Comparison of ENCODE assay signal across 23 cellular contexts in genomic region chr6:167980911-167981310, GRCh38. TPM values are rescaled to one million over a fixed set of nuclear protein-coding genes. Genes with fewer than 3 reads are reported as not detected.
"Had no signal": no experiment of that assay in that cellular context is flagged by ENCODE, and none has a peak within 500 bp of the region (broad histone marks: within the 10 kb centered on the region; RNA-seq: fewer than 3 reads in every experiment).

No MANE protein-coding gene starts in this region.

- H3K4me1 ChIP-seq: foreskin keratinocyte, lower lobe of right lung, psoas muscle, tibial artery had no signal

- ATAC-seq: foreskin keratinocyte; lower lobe of right lung; natural killer cell treated with Interleukin-12 subunit alpha and Interleukin-12 subunit beta and Interleukin-15 and Interleukin-18, amount 100 ng/mL, for 72 hours; psoas muscle; right cardiac atrium had no signal

- DNase-seq: activated CD4-positive, alpha-beta T cell treated with anti-CD3 and anti-CD28 coated beads for 1 hour; activated CD8-positive, alpha-beta memory T cell treated with anti-CD3 and anti-CD28 coated beads for 24 hours; activated naive CD8-positive, alpha-beta T cell treated with anti-CD3 and anti-CD28 coated beads, Interleukin-2, amount 10 ng/mL, durations not matched to agents 7 days and 5 days; amygdala; brain microvascular endothelial cell; effector CD8-positive, alpha-beta T cell; foreskin keratinocyte; lower lobe of right lung; psoas muscle; right cardiac atrium; stimulated activated CD4-positive, alpha-beta T cell treated with anti-CD3 and anti-CD28 coated beads, Interleukin-1b, Interleukin-23, amount 100 ng/mL, for 48 hours; stimulated activated CD8-positive, alpha-beta memory T cell treated with anti-CD3 and anti-CD28 coated beads, Interleukin-4, amount 100 ng/mL, for 48 hours; stimulated activated naive CD4-positive, alpha-beta T cell treated with Interleukin-2 at 50 U/mL for 16 hours; tibial artery; WERI-Rb-1 had no signal

- H3K4me3 ChIP-seq: lower lobe of right lung, psoas muscle, tibial artery had no signal

- H3K27me3 Mint-ChIP-seq: activated naive CD8-positive, alpha-beta T cell treated with anti-CD3 and anti-CD28 coated beads, Interleukin-2, amount 10 ng/mL, durations not matched to agents 7 days and 5 days; natural killer cell treated with Interleukin-12 subunit alpha and Interleukin-12 subunit beta and Interleukin-15 and Interleukin-18, amount 100 ng/mL, for 72 hours had no signal

- H3K36me3 Mint-ChIP-seq: mesothelial cell of epicardium; natural killer cell treated with Interleukin-12 subunit alpha and Interleukin-12 subunit beta and Interleukin-15 and Interleukin-18, amount 100 ng/mL, for 72 hours had no signal

- H3K27ac ChIP-seq: brain microvascular endothelial cell, epithelial cell of prostate, foreskin keratinocyte, lower lobe of right lung, psoas muscle, tibial artery, WERI-Rb-1 had no signal

- H3K9me3 Mint-ChIP-seq: activated naive CD8-positive, alpha-beta T cell treated with anti-CD3 and anti-CD28 coated beads, Interleukin-2, amount 10 ng/mL, durations not matched to agents 7 days and 5 days; activated T-helper 1 cell treated with anti-CD3 and anti-CD28 coated beads, Interleukin-12 subunit alpha, Interleukin-12 subunit beta, Interleukin-2, Interleukin-4 antibody, amounts not matched to agents 30 ng/mL and 10 ng/mL and 1 ng/mL, durations not matched to agents 14 hours and 24 hours and 36 hours; central memory CD8-positive, alpha-beta T cell; natural killer cell treated with Interleukin-12 subunit alpha and Interleukin-12 subunit beta and Interleukin-15 and Interleukin-18, amount 100 ng/mL, for 72 hours had no signal

- H3K27me3 ChIP-seq: brain microvascular endothelial cell, foreskin keratinocyte, tibial artery had no signal

- FAIRE-seq: keratinocyte had no signal

- H3K9me3 ChIP-seq: lower lobe of right lung, psoas muscle, tibial artery had no signal

- H3K4me1 Mint-ChIP-seq: central memory CD8-positive, alpha-beta T cell had no signal

- H3K27ac Mint-ChIP-seq: activated naive CD8-positive, alpha-beta T cell treated with anti-CD3 and anti-CD28 coated beads, Interleukin-2, amount 10 ng/mL, durations not matched to agents 7 days and 5 days; activated T-helper 1 cell treated with anti-CD3 and anti-CD28 coated beads, Interleukin-12 subunit alpha, Interleukin-12 subunit beta, Interleukin-2, Interleukin-4 antibody, amounts not matched to agents 30 ng/mL and 10 ng/mL and 1 ng/mL, durations not matched to agents 14 hours and 24 hours and 36 hours; mesothelial cell of epicardium; natural killer cell treated with Interleukin-12 subunit alpha and Interleukin-12 subunit beta and Interleukin-15 and Interleukin-18, amount 100 ng/mL, for 72 hours had no signal

- H3K36me3 ChIP-seq: brain microvascular endothelial cell, lower lobe of right lung, tibial artery, WERI-Rb-1 had no signal

- H3K4me3 Mint-ChIP-seq: activated naive CD8-positive, alpha-beta T cell treated with anti-CD3 and anti-CD28 coated beads, Interleukin-2, amount 10 ng/mL, durations not matched to agents 7 days and 5 days; activated T-helper 1 cell treated with anti-CD3 and anti-CD28 coated beads, Interleukin-12 subunit alpha, Interleukin-12 subunit beta, Interleukin-2, Interleukin-4 antibody, amounts not matched to agents 30 ng/mL and 10 ng/mL and 1 ng/mL, durations not matched to agents 14 hours and 24 hours and 36 hours; central memory CD8-positive, alpha-beta T cell; mesothelial cell of epicardium; natural killer cell treated with Interleukin-12 subunit alpha and Interleukin-12 subunit beta and Interleukin-15 and Interleukin-18, amount 100 ng/mL, for 72 hours had no signal

RNA-seq across cellular contexts. Expression of gene KIF25, which starts 16.6 kb away (rescaled TPM):
- total RNA-seq: activated naive CD8-positive, alpha-beta T cell treated with anti-CD3 and anti-CD28 coated beads, Interleukin-2, amount 10 ng/mL, durations not matched to agents 7 days and 5 days; activated T-helper 1 cell treated with anti-CD3 and anti-CD28 coated beads, Interleukin-12 subunit alpha, Interleukin-12 subunit beta, Interleukin-2, Interleukin-4 antibody, amounts not matched to agents 30 ng/mL and 10 ng/mL and 1 ng/mL, durations not matched to agents 14 hours and 24 hours and 36 hours; foreskin keratinocyte; natural killer cell treated with Interleukin-12 subunit alpha and Interleukin-12 subunit beta and Interleukin-15 and Interleukin-18, amount 100 ng/mL, for 72 hours; T-helper 2 cell treated with Interferon-gamma antibody and Interleukin-4, amounts not matched to agents 100 ng/mL and 5 ng/mL, for 36 hours; urinary bladder had no signal
- polyA plus RNA-seq: foreskin keratinocyte, keratinocyte had no signal
